1 cellular context compared by ENCODE assay signal in the genomic region with DNA sequence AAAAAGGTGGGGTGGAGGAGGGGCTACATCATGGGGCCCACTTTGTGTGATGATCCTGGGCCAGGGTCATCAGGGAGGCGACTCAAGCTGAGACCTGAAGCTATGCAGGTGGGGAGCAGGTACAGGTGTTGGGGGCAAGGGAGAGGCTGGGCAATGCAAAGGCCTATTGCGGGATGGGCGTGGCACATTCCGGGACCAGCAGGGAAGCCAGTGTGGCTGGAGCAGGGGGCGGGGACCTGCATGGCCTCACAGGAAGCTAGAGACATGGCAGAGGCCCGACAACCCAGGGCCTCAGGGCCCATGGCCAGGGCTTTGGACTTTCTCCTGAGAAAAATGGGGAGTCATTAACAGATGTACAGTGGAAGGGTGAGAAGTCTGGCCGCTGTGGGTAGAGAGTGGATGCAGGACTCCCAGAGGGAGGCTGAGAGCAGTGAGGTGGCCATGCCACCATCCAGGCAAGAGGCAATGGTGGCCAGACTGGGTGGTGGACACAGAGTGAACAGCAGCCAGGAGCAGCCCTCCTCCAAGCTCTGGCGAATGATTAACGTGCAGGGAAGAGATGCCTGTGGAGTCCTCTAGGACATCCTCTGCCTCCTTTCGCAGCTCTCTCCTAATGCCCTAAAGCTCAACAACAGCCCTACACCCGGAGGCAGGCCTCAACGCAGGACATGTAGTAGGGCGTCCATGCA.
TF ChIP-seq lines count a peak whose summit lies in the region.

No MANE protein-coding gene starts in this region.

TF ChIP-seq in HEK293, 187 proteins besides CTCF, POLR2A, EP300 and RAD21 (continued from another document):
- TF ChIP-seq, protein P1, sequence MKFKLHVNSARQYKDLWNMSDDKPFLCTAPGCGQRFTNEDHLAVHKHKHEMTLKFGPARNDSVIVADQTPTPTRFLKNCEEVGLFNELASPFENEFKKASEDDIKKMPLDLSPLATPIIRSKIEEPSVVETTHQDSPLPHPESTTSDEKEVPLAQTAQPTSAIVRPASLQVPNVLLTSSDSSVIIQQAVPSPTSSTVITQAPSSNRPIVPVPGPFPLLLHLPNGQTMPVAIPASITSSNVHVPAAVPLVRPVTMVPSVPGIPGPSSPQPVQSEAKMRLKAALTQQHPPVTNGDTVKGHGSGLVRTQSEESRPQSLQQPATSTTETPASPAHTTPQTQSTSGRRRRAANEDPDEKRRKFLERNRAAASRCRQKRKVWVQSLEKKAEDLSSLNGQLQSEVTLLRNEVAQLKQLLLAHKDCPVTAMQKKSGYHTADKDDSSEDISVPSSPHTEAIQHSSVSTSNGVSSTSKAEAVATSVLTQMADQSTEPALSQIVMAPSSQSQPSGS (tag by site-specific recombination; IDR thresholded peaks at IDR 0.05; ENCODE audit: low read depth) = no peak
- TF ChIP-seq MZF1 (tag by site-specific recombination; IDR thresholded peaks at IDR 0.05; ENCODE audit: borderline replicate concordance) (no peak), SETDB1 (IDR thresholded peaks at IDR 0.05; ENCODE audit: insufficient read length, low read length) (no peak), ZNF292 (tag by site-specific recombination; IDR thresholded peaks at IDR 0.05; ENCODE audit: borderline replicate concordance, low read depth) (no peak), BCL11A (tag by site-specific recombination; IDR thresholded peaks at IDR 0.05; ENCODE audit: low read depth) (no peak), KLF10 (tag by site-specific recombination; IDR thresholded peaks at IDR 0.05) (peak; percentile 57; the same call in 1 of the 2 replicates), ZNF311 (tag by site-specific recombination; IDR thresholded peaks at IDR 0.05; ENCODE audit: borderline replicate concordance) (no peak)
- TF ChIP-seq, protein P2, sequence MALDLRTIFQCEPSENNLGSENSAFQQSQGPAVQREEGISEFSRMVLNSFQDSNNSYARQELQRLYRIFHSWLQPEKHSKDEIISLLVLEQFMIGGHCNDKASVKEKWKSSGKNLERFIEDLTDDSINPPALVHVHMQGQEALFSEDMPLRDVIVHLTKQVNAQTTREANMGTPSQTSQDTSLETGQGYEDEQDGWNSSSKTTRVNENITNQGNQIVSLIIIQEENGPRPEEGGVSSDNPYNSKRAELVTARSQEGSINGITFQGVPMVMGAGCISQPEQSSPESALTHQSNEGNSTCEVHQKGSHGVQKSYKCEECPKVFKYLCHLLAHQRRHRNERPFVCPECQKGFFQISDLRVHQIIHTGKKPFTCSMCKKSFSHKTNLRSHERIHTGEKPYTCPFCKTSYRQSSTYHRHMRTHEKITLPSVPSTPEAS (tag by site-specific recombination; IDR thresholded peaks at IDR 0.05) = no peak
